In genomic region chr19:56687036-56687435, GRCh38 we compare ENCODE assay signal across 22 cellular contexts. TPM values are rescaled to one million over a fixed set of nuclear protein-coding genes. Genes with fewer than 3 reads are reported as not detected.
DNase-seq lines count a peak whose midpoint lies in the region.
"Had no signal": no experiment of that assay in that cellular context is flagged by ENCODE, and none has a peak within 500 bp of the region (broad histone marks: within the 10 kb centered on the region; RNA-seq: fewer than 3 reads in every experiment).

No MANE protein-coding gene starts in this region.

- peak; percentile 2 for DNase-seq in HT1080 (ENCODE audit: low read depth)
- peak; percentile 24 for DNase-seq in RKO (ENCODE audit: low spot score)
- DNase-seq in iris pigment epithelial cell (ENCODE audit: low read depth): peak; percentile 11
- no peak for DNase-seq in stimulated activated CD4-positive, alpha-beta T cell treated with anti-CD3 and anti-CD28 coated beads, Interleukin-4, amount 100 ng/mL, for 4 hours
- no peak for DNase-seq in nucleus accumbens (lab: John Stamatoyannopoulos, UW)
- no peak for DNase-seq in AML-193 (lab: John Stamatoyannopoulos, UW)
- no peak for DNase-seq in SHP77 (lab: John Stamatoyannopoulos, UW)
- DNase-seq: DMS153, DND-41, GM23248, HFFc6, Kasumi-1, MG63, NCI-H1105 treated with DMSO at 0.1 percent for 48 hours, NCI-H146, NCI-H1930, NCI-H446 treated with DMSO at 0.1 percent for 48 hours, NCI-H526 treated with DMSO at 0.1 percent for 48 hours, T-cell had no signal

RNA-seq across cellular contexts. Expression of gene ZNF835, which starts 15.5 kb away (rescaled TPM):
- total RNA-seq in HT1080 (2014; rRNA removed; shearing (Covaris generic)): 0.05 and 0.30 TPM in 2 replicates
- not detected in 2 replicates for polyA plus RNA-seq in HT1080 (2015; cell fraction: cytosol; rRNA removed)
- not detected in 2 replicates for polyA plus RNA-seq in HT1080 (2015; cell fraction: nucleus; rRNA removed)
- total RNA-seq: GM23248, HFFc6, K562 had no signal
- polyA plus RNA-seq: BJ, K562 had no signal

RNA-seq across cellular contexts. Expression of gene SMIM17, which starts 44.1 kb away (rescaled TPM):
- not detected in 2 replicates for total RNA-seq in HT1080 (2014; rRNA removed; shearing (Covaris generic))
- not detected in 2 replicates for polyA plus RNA-seq in HT1080 (2015; cell fraction: cytosol; rRNA removed)
- polyA plus RNA-seq in HT1080 (2015; cell fraction: nucleus; rRNA removed): not detected in 2 replicates
- total RNA-seq: K562; T-cell; T-helper 2 cell treated with Interferon-gamma antibody and Interleukin-4, amounts not matched to agents 100 ng/mL and 5 ng/mL, for 36 hours had no signal
- polyA plus RNA-seq: BJ, GM23248, K562 had no signal

Comparison
In these comparisons a context has a peak if more than half of its experiments do, and no peak if none do; other contexts are left out.
1. DNase-seq: peak in HT1080 (single experiment), RKO (single experiment) and iris pigment epithelial cell (single experiment); none in stimulated activated CD4-positive, alpha-beta T cell treated with anti-CD3 and anti-CD28 coated beads, Interleukin-4, amount 100 ng/mL, for 4 hours (0 of 2), nucleus accumbens (0 of 56), AML-193 (0 of 2) and SHP77 (0 of 2).